In genomic region chr15:29736012-29736744, GRCh38 we compare ENCODE assay signal across 1 cellular context.
TF ChIP-seq lines count a peak whose summit lies in the region.

No MANE protein-coding gene starts in this region.

TF ChIP-seq in WTC11, 78 proteins besides CTCF, POLR2A, EP300 and RAD21 (continued from another document):
- TF ChIP-seq CDX4 (CRISPR knock-in tag; IDR thresholded peaks at IDR 0.05; ENCODE audit: borderline replicate concordance): no peak
- TF ChIP-seq ZNF423 (CRISPR knock-in tag; IDR thresholded peaks at IDR 0.05): no peak
- no peak for TF ChIP-seq GABPB1 (CRISPR knock-in tag; IDR thresholded peaks at IDR 0.05)
- TF ChIP-seq SP1 (CRISPR knock-in tag; conservative IDR thresholded peaks at IDR 0.05): no peak
- TF ChIP-seq ZNF512 (CRISPR knock-in tag; IDR thresholded peaks at IDR 0.05; ENCODE audit: borderline replicate concordance): no peak
- TF ChIP-seq AR (CRISPR knock-in tag; IDR thresholded peaks at IDR 0.05): no peak
- no peak for TF ChIP-seq ZNF263 (CRISPR knock-in tag; IDR thresholded peaks at IDR 0.05; ENCODE audit: low read depth)
- no peak for TF ChIP-seq MAX (CRISPR knock-in tag; IDR thresholded peaks at IDR 0.05)
- no peak for TF ChIP-seq MYBL2 (CRISPR knock-in tag; IDR thresholded peaks at IDR 0.05)
- TF ChIP-seq MXD4 (CRISPR knock-in tag; IDR thresholded peaks at IDR 0.05; ENCODE audit: borderline replicate concordance): no peak
